18 cellular contexts compared by ENCODE assay signal in the genomic region with DNA sequence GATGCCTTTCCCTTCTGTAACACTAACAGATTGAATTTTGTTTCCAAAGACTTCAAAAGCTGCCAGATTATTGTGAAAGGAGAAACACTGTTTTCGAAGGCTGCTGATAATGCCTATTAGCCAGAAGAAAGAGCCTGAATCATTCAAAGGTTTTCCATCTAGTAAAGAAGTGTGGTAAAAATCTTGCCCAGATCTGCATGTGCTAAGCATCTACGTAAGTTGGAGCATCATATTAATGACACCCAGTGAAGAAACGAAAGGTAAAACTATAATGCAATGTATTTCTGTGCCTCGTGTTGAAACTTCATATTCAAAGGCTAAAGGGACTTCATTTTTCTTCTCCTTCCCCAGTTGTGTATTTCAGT.
"Had no signal": no experiment of that assay in that cellular context is flagged by ENCODE, and none has a peak within 500 bp of the region (broad histone marks: within the 10 kb centered on the region; RNA-seq: fewer than 3 reads in every experiment).

No MANE protein-coding gene starts in this region.

- H3K36me3 ChIP-seq: left lung, tibial nerve had no signal

- H3K9me3 Mint-ChIP-seq: central memory CD8-positive, alpha-beta T cell; naive B cell; stimulated activated effector memory CD8-positive, alpha-beta T cell treated with anti-CD3 and anti-CD28 coated beads, Interleukin-12 subunit alpha, Interleukin-12 subunit beta, amount 100 ng/mL, for 72 hours had no signal

- H3K4me1 ChIP-seq: foreskin keratinocyte, testis, tibial nerve had no signal

- H3K27me3 ChIP-seq: foreskin keratinocyte, left lung, testis, tibial nerve had no signal

- H3K36me3 Mint-ChIP-seq: naive B cell; stimulated activated effector memory CD8-positive, alpha-beta T cell treated with anti-CD3 and anti-CD28 coated beads, Interleukin-12 subunit alpha, Interleukin-12 subunit beta, amount 100 ng/mL, for 72 hours had no signal

- H3K27ac ChIP-seq: foreskin keratinocyte, testis had no signal

- FAIRE-seq: bronchial epithelial cell, endometrium had no signal

- H3K4me3 Mint-ChIP-seq: central memory CD8-positive, alpha-beta T cell; naive B cell; nephron; stimulated activated effector memory CD8-positive, alpha-beta T cell treated with anti-CD3 and anti-CD28 coated beads, Interleukin-12 subunit alpha, Interleukin-12 subunit beta, amount 100 ng/mL, for 72 hours had no signal

- H3K4me3 ChIP-seq: left lung, smooth muscle cell, testis, tibial nerve had no signal

- H3K27ac Mint-ChIP-seq: naive B cell; nephron; stimulated activated effector memory CD8-positive, alpha-beta T cell treated with anti-CD3 and anti-CD28 coated beads, Interleukin-12 subunit alpha, Interleukin-12 subunit beta, amount 100 ng/mL, for 72 hours had no signal

- H3K9me3 ChIP-seq: left lung, testis, tibial nerve had no signal

- H3K4me2 ChIP-seq: smooth muscle cell had no signal

- H3K27me3 Mint-ChIP-seq: central memory CD8-positive, alpha-beta T cell; naive B cell had no signal

- H3K4me1 Mint-ChIP-seq: central memory CD8-positive, alpha-beta T cell; nephron had no signal

- ATAC-seq: foreskin keratinocyte; left lung; stimulated activated effector memory CD8-positive, alpha-beta T cell treated with anti-CD3 and anti-CD28 coated beads, Interleukin-12 subunit alpha, Interleukin-12 subunit beta, amount 100 ng/mL, for 72 hours; stimulated activated naive CD8-positive, alpha-beta T cell treated with anti-CD3 and anti-CD28 coated beads, Interleukin-15, Interleukin-2, amounts not matched to agents 100 U/mL and 50 U/mL, for 24 hours had no signal

- DNase-seq: cortex of kidney; effector memory CD4-positive, alpha-beta T cell; foreskin keratinocyte; islet precursor cell; left lung; mesendoderm; naive B cell; stimulated activated CD4-positive, alpha-beta T cell treated with anti-CD3 and anti-CD28 coated beads, Interleukin-4, amount 100 ng/mL, for 1 hour; stimulated activated CD8-positive, alpha-beta memory T cell treated with anti-CD3 and anti-CD28 coated beads, Interleukin-4, amount 100 ng/mL, for 48 hours; stimulated activated naive CD8-positive, alpha-beta T cell treated with anti-CD3 and anti-CD28 coated beads, Interleukin-15, Interleukin-2, amounts not matched to agents 100 U/mL and 50 U/mL, for 24 hours; testis had no signal
